In genomic region chr14:74325446-74325845, GRCh38 we compare ENCODE assay signal across 2 cellular contexts.
TF ChIP-seq lines count a peak whose summit lies in the region.

No MANE protein-coding gene starts in this region.

TF ChIP-seq in GM23338, 12 proteins besides CTCF, POLR2A, EP300 and RAD21:
- TF ChIP-seq NANOG (IDR thresholded peaks at IDR 0.05; ENCODE audit: borderline replicate concordance) (no peak), ETS1 (IDR thresholded peaks at IDR 0.05) (no peak), ZNF331 (CRISPR knock-in tag; IDR thresholded peaks at IDR 0.05; ENCODE audit: low read depth) (no peak)

TF ChIP-seq in H1, 55 proteins besides CTCF, POLR2A, EP300 and RAD21:
- TF ChIP-seq CHD2 (IDR thresholded peaks at IDR 0.05; ENCODE audit: low read length) (no peak), JUND (IDR thresholded peaks at IDR 0.05; ENCODE audit: low read length) (no peak), KDM4A (IDR thresholded peaks at IDR 0.05; ENCODE audit: low read depth, low read length, severe bottlenecking) (no peak), SUZ12 (IDR thresholded peaks at IDR 0.05; ENCODE audit: low read length) (no peak), TAF1 (IDR thresholded peaks at IDR 0.05; ENCODE audit: low read depth, low read length) (no peak), POLR2AphosphoS5 (IDR thresholded peaks at IDR 0.05; ENCODE audit: low read depth, low read length) (no peak), ZNF274 (IDR thresholded peaks at IDR 0.05; ENCODE audit: borderline replicate concordance, extremely low read depth, low read length) (no peak)
